Comparison of ENCODE assay signal across 1 cellular context in the genomic region with DNA sequence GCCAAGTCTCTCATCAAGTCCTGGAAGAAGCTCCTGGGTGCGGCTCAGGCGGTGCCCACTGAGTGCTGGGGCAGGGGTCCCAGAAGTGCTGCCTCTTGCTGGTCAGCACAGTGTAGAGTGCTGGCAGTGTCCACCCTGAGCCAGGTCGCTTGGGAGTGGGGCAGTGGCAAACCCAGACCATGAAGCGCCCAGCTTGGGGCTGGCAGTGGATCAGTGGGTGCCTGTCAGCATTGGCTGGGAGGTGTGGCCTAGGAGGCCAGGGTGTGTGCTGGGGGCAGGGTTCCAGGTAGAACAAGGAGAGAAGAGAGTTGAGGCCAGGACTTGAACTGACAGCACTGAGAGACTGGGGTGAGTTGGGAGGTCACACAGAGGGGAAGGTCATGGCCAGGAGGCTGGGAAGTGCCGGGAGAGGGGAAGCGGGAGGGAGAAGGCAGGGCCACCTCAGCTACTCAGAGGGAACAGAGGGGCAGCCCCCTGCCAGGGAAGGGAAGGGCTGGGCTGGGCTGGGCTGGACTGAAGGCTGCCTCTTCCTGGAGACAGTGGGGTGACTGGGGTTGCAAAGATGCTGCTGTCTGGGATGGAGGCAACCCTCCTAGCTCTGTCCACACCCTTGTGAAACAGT.
TF ChIP-seq lines count a peak whose summit lies in the region.

No MANE protein-coding gene starts in this region.

TF ChIP-seq in HepG2, 621 proteins besides CTCF, POLR2A, EP300 and RAD21 (continues in another document):
- TF ChIP-seq EEA1 (CRISPR knock-in tag; IDR thresholded peaks at IDR 0.05; ENCODE audit: borderline replicate concordance): 0 out of 2 replicates have a peak, but pooled peaks have one; percentile 36
- no peak for TF ChIP-seq TCF12 (IDR thresholded peaks at IDR 0.05)
- TF ChIP-seq TCF12 (CRISPR knock-in tag; IDR thresholded peaks at IDR 0.05): no peak
- TF ChIP-seq NR2F6 (IDR thresholded peaks at IDR 0.05): peak; percentile 34; the same call in 1 of the 2 replicates
- peak; percentile 39; the same call in 1 of the 2 replicates for TF ChIP-seq NR2F6 (CRISPR knock-in tag; IDR thresholded peaks at IDR 0.05)
- TF ChIP-seq, protein P1, sequence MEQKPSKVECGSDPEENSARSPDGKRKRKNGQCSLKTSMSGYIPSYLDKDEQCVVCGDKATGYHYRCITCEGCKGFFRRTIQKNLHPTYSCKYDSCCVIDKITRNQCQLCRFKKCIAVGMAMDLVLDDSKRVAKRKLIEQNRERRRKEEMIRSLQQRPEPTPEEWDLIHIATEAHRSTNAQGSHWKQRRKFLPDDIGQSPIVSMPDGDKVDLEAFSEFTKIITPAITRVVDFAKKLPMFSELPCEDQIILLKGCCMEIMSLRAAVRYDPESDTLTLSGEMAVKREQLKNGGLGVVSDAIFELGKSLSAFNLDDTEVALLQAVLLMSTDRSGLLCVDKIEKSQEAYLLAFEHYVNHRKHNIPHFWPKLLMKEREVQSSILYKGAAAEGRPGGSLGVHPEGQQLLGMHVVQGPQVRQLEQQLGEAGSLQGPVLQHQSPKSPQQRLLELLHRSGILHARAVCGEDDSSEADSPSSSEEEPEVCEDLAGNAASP (CRISPR knock-in tag; IDR thresholded peaks at IDR 0.05; ENCODE audit: borderline replicate concordance): no peak
- no peak for TF ChIP-seq TBL1XR1 (IDR thresholded peaks at IDR 0.05; ENCODE audit: borderline replicate concordance, low read length, partially characterized antibody)
- TF ChIP-seq, protein P2, sequence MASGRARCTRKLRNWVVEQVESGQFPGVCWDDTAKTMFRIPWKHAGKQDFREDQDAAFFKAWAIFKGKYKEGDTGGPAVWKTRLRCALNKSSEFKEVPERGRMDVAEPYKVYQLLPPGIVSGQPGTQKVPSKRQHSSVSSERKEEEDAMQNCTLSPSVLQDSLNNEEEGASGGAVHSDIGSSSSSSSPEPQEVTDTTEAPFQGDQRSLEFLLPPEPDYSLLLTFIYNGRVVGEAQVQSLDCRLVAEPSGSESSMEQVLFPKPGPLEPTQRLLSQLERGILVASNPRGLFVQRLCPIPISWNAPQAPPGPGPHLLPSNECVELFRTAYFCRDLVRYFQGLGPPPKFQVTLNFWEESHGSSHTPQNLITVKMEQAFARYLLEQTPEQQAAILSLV (CRISPR knock-in tag; IDR thresholded peaks at IDR 0.05; ENCODE audit: borderline replicate concordance): 0 out of 2 replicates have a peak, but pooled peaks have one; percentile 27
- TF ChIP-seq ZNF501 (CRISPR knock-in tag; IDR thresholded peaks at IDR 0.05): 0 out of 2 replicates have a peak, but pooled peaks have one; percentile 55
- no peak for TF ChIP-seq HNRNPUL1 (IDR thresholded peaks at IDR 0.05; ENCODE audit: low read depth, low read length)
- TF ChIP-seq, protein P3, sequence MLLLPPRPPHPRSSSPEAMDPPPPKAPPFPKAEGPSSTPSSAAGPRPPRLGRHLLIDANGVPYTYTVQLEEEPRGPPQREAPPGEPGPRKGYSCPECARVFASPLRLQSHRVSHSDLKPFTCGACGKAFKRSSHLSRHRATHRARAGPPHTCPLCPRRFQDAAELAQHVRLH (CRISPR knock-in tag; IDR thresholded peaks at IDR 0.05; ENCODE audit: borderline replicate concordance, low read depth): no peak
- peak; percentile 60 for TF ChIP-seq RARA (CRISPR knock-in tag; IDR thresholded peaks at IDR 0.05)
- TF ChIP-seq ZNF737 (CRISPR knock-in tag; IDR thresholded peaks at IDR 0.05; ENCODE audit: borderline replicate concordance): 0 out of 2 replicates have a peak, but pooled peaks have one; percentile 26
- 0 out of 2 replicates have a peak, but pooled peaks have one; percentile 44 for TF ChIP-seq ZNF607 (CRISPR knock-in tag; IDR thresholded peaks at IDR 0.05; ENCODE audit: borderline replicate concordance)
- no peak for TF ChIP-seq SOX13 (IDR thresholded peaks at IDR 0.05)
- TF ChIP-seq SOX13 (CRISPR knock-in tag; conservative IDR thresholded peaks at IDR 0.05 in 1 of 2, IDR thresholded peaks at IDR 0.05 in 1 of 2): no peak
- TF ChIP-seq, protein P4, sequence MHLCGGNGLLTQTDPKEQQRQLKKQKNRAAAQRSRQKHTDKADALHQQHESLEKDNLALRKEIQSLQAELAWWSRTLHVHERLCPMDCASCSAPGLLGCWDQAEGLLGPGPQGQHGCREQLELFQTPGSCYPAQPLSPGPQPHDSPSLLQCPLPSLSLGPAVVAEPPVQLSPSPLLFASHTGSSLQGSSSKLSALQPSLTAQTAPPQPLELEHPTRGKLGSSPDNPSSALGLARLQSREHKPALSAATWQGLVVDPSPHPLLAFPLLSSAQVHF (CRISPR knock-in tag; IDR thresholded peaks at IDR 0.05): 0 out of 2 replicates have a peak, but pooled peaks have one; percentile 2
- peak; percentile 8; the same call in 1 of the 2 replicates for TF ChIP-seq GABPB1 (CRISPR knock-in tag; IDR thresholded peaks at IDR 0.05)
- TF ChIP-seq, protein P5, sequence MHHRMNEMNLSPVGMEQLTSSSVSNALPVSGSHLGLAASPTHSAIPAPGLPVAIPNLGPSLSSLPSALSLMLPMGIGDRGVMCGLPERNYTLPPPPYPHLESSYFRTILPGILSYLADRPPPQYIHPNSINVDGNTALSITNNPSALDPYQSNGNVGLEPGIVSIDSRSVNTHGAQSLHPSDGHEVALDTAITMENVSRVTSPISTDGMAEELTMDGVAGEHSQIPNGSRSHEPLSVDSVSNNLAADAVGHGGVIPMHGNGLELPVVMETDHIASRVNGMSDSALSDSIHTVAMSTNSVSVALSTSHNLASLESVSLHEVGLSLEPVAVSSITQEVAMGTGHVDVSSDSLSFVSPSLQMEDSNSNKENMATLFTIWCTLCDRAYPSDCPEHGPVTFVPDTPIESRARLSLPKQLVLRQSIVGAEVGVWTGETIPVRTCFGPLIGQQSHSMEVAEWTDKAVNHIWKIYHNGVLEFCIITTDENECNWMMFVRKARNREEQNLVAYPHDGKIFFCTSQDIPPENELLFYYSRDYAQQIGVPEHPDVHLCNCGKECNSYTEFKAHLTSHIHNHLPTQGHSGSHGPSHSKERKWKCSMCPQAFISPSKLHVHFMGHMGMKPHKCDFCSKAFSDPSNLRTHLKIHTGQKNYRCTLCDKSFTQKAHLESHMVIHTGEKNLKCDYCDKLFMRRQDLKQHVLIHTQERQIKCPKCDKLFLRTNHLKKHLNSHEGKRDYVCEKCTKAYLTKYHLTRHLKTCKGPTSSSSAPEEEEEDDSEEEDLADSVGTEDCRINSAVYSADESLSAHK (CRISPR knock-in tag; IDR thresholded peaks at IDR 0.05; ENCODE audit: borderline replicate concordance): no peak
- no peak for TF ChIP-seq POLR2AphosphoS2 (IDR thresholded peaks at IDR 0.05; ENCODE audit: low read depth, low read length)
- no peak for TF ChIP-seq HNRNPL (IDR thresholded peaks at IDR 0.05; ENCODE audit: low read depth, low read length)
- TF ChIP-seq KLF13 (CRISPR knock-in tag; IDR thresholded peaks at IDR 0.05): 0 out of 2 replicates have a peak, but pooled peaks have one; percentile 24
- 0 out of 2 replicates have a peak, but pooled peaks have one; percentile 31 for TF ChIP-seq NFKB2 (CRISPR knock-in tag; IDR thresholded peaks at IDR 0.05; ENCODE audit: borderline replicate concordance)
- TF ChIP-seq MBNL3 (CRISPR knock-in tag; conservative IDR thresholded peaks at IDR 0.05): no peak
- TF ChIP-seq, protein P6, sequence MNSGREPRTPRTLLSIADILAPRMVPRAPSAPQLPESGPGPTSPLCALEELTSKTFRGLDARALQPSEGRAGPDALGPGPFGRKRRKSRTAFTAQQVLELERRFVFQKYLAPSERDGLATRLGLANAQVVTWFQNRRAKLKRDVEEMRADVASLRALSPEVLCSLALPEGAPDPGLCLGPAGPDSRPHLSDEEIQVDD (CRISPR knock-in tag; IDR thresholded peaks at IDR 0.05; ENCODE audit: borderline replicate concordance): 0 out of 2 replicates have a peak, but pooled peaks have one; percentile 0
- TF ChIP-seq, protein P7, sequence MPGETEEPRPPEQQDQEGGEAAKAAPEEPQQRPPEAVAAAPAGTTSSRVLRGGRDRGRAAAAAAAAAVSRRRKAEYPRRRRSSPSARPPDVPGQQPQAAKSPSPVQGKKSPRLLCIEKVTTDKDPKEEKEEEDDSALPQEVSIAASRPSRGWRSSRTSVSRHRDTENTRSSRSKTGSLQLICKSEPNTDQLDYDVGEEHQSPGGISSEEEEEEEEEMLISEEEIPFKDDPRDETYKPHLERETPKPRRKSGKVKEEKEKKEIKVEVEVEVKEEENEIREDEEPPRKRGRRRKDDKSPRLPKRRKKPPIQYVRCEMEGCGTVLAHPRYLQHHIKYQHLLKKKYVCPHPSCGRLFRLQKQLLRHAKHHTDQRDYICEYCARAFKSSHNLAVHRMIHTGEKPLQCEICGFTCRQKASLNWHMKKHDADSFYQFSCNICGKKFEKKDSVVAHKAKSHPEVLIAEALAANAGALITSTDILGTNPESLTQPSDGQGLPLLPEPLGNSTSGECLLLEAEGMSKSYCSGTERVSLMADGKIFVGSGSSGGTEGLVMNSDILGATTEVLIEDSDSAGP (CRISPR knock-in tag; IDR thresholded peaks at IDR 0.05; ENCODE audit: borderline replicate concordance): peak; percentile 37; the same call in 1 of the 2 replicates
- no peak for TF ChIP-seq HOXA7 (CRISPR knock-in tag; IDR thresholded peaks at IDR 0.05)
- TF ChIP-seq MAFK (conservative IDR thresholded peaks at IDR 0.05 in 1 of 2, IDR thresholded peaks at IDR 0.05 in 1 of 2; ENCODE audit: low read length in 2 of 2): no peak
- TF ChIP-seq, protein P8, sequence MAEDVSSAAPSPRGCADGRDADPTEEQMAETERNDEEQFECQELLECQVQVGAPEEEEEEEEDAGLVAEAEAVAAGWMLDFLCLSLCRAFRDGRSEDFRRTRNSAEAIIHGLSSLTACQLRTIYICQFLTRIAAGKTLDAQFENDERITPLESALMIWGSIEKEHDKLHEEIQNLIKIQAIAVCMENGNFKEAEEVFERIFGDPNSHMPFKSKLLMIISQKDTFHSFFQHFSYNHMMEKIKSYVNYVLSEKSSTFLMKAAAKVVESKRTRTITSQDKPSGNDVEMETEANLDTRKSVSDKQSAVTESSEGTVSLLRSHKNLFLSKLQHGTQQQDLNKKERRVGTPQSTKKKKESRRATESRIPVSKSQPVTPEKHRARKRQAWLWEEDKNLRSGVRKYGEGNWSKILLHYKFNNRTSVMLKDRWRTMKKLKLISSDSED (CRISPR knock-in tag; IDR thresholded peaks at IDR 0.05): peak; percentile 76; the same call in 1 of the 2 replicates
- peak; percentile 36; the same call in 1 of the 2 replicates for TF ChIP-seq ZSCAN25 (CRISPR knock-in tag; IDR thresholded peaks at IDR 0.05)
- peak; percentile 22 for TF ChIP-seq RBM39 (IDR thresholded peaks at IDR 0.05; ENCODE audit: low read depth, low read length, poor library complexity, severe bottlenecking)
- no peak for TF ChIP-seq ZNF878 (CRISPR knock-in tag; IDR thresholded peaks at IDR 0.05)
- no peak for TF ChIP-seq ZNF703 (CRISPR knock-in tag; IDR thresholded peaks at IDR 0.05; ENCODE audit: borderline replicate concordance)
- TF ChIP-seq, protein P9, sequence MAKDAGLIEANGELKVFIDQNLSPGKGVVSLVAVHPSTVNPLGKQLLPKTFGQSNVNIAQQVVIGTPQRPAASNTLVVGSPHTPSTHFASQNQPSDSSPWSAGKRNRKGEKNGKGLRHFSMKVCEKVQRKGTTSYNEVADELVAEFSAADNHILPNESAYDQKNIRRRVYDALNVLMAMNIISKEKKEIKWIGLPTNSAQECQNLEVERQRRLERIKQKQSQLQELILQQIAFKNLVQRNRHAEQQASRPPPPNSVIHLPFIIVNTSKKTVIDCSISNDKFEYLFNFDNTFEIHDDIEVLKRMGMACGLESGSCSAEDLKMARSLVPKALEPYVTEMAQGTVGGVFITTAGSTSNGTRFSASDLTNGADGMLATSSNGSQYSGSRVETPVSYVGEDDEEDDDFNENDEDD (CRISPR knock-in tag; IDR thresholded peaks at IDR 0.05; ENCODE audit: borderline replicate concordance): no peak
- peak; percentile 26; the same call in 1 of the 2 replicates for TF ChIP-seq SP2 (CRISPR knock-in tag; IDR thresholded peaks at IDR 0.05)
- peak; percentile 25; the same call in 1 of the 2 replicates for TF ChIP-seq ZNF572 (CRISPR knock-in tag; IDR thresholded peaks at IDR 0.05)
- peak; percentile 64 for TF ChIP-seq AGO1 (IDR thresholded peaks at IDR 0.05; ENCODE audit: low read depth, low read length, poor library complexity, severe bottlenecking)
- TF ChIP-seq, protein P10, sequence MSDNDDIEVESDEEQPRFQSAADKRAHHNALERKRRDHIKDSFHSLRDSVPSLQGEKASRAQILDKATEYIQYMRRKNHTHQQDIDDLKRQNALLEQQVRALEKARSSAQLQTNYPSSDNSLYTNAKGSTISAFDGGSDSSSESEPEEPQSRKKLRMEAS (IDR thresholded peaks at IDR 0.05): 0 out of 2 replicates have a peak, but pooled peaks have one; percentile 22
- no peak for TF ChIP-seq MLLT10 (CRISPR knock-in tag; IDR thresholded peaks at IDR 0.05)
- TF ChIP-seq, protein P11, sequence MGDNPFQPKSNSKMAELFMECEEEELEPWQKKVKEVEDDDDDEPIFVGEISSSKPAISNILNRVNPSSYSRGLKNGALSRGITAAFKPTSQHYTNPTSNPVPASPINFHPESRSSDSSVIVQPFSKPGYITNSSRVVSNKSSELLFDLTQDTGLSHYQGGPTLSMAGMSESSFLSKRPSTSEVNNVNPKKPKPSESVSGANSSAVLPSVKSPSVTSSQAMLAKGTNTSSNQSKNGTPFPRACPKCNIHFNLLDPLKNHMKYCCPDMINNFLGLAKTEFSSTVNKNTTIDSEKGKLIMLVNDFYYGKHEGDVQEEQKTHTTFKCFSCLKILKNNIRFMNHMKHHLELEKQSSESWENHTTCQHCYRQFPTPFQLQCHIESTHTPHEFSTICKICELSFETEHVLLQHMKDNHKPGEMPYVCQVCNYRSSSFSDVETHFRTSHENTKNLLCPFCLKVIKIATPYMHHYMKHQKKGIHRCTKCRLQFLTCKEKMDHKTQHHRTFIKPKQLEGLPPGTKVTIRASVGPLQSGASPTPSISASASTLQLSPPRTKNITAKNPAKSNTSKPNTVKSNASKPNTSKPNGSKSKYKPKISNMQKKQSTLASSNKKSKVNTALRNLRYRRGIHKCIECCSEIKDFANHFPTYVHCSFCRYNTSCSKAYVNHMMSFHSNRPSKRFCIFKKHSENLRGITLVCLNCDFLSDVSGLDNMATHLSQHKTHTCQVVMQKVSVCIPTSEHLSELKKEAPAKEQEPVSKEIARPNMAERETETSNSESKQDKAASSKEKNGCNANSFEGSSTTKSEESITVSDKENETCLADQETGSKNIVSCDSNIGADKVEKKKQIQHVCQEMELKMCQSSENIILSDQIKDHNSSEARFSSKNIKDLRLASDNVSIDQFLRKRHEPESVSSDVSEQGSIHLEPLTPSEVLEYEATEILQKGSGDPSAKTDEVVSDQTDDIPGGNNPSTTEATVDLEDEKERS (CRISPR knock-in tag; IDR thresholded peaks at IDR 0.05): no peak
